ENCODE assay signal across 20 cellular contexts in the genomic region with DNA sequence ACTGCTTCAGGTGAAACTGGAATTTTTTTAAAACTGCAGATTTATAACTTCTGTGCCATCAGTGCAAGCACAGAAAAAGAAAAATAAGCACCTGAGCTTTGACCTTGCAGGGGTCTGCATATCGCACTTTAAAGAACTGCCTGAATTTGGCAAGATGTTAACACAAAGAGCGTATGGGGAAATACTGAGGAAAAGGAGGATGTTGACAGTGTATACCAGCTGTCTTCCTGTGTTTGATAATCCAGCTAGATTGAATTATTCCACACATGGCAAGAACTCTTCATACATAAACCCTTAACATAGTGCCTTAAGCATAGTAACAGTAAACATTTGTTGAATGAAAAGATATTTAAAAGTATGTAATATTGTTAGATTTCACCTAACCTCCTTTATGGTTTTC. TPM values are rescaled to one million over a fixed set of nuclear protein-coding genes. Genes with fewer than 3 reads are reported as not detected.
DNase-seq lines count a peak whose midpoint lies in the region; ATAC-seq and TF ChIP-seq lines count a peak whose summit lies in the region.
"Had no signal": no experiment of that assay in that cellular context is flagged by ENCODE, and none has a peak within 500 bp of the region (broad histone marks: within the 10 kb centered on the region; RNA-seq: fewer than 3 reads in every experiment).

No MANE protein-coding gene starts in this region.

- peaks cover 0 to 1% of the 10 kb centered on the region in 2 donors for H3K4me1 Mint-ChIP-seq in effector memory CD8-positive, alpha-beta T cell (ENCODE audit: low read depth in 2 of 2)
- no peaks in the 10 kb centered on the region for H3K4me1 Mint-ChIP-seq in memory B cell
- H3K4me1 Mint-ChIP-seq: GM23338 had no signal

- TF ChIP-seq CTCF in cardiac muscle cell (IDR thresholded peaks at IDR 0.05; ENCODE audit: low read depth, low read length) (no peak), left ventricle myocardium inferior (IDR thresholded peaks at IDR 0.05; ENCODE audit: borderline replicate concordance) (no peak)

- no peaks in the 10 kb centered on the region for H3K9me3 ChIP-seq in cardiac muscle cell (ENCODE audit: low read depth)
- H3K9me3 ChIP-seq in left ventricle myocardium inferior (replicated peaks): no peaks in the 10 kb centered on the region
- H3K9me3 ChIP-seq: BLaER1 had no signal

- ATAC-seq in effector memory CD8-positive, alpha-beta T cell (replicated peaks): no peak
- ATAC-seq in memory B cell (ENCODE audit: low read depth) (no peak), HG03378 (IDR thresholded peaks at IDR 0.05; ENCODE audit: unreplicated experiment) (no peak), left lobe of liver (no peak), SK-N-SH treated with all-trans-retinoic acid at 6 μM for 48 hours (no peak)
- ATAC-seq: GM23338, HCT116 had no signal

- no peaks in the 10 kb centered on the region for H3K9me3 Mint-ChIP-seq in effector memory CD8-positive, alpha-beta T cell
- no peaks in the 10 kb centered on the region for H3K9me3 Mint-ChIP-seq in memory B cell
- H3K9me3 Mint-ChIP-seq: CD14-positive monocyte; CD4-positive, alpha-beta memory T cell; GM23338; HFFc6 had no signal

- no peak for DNase-seq in cardiac muscle cell (ENCODE audit: low read depth in 1 of 2, low spot score in 1 of 2)
- no peak for DNase-seq in left ventricle myocardium inferior
- no peak for DNase-seq in effector memory CD8-positive, alpha-beta T cell
- DNase-seq in memory B cell (ENCODE audit: low spot score in 2 of 2): no peak
- no peak for DNase-seq in activated CD4-positive, alpha-beta T cell treated with anti-CD3 and anti-CD28 coated beads, Interleukin-2, amount 50 U/mL, for 4 hours
- no peak for DNase-seq in left lobe of liver (ENCODE audit: low spot score)
- DNase-seq: CD4-positive, alpha-beta memory T cell; DMS53; DND-41; EL; H7; HFFc6 had no signal

- H3K27me3 Mint-ChIP-seq in effector memory CD8-positive, alpha-beta T cell: no peaks in the 10 kb centered on the region
- H3K27me3 Mint-ChIP-seq in memory B cell: no peaks in the 10 kb centered on the region
- H3K27me3 Mint-ChIP-seq: CD4-positive, alpha-beta memory T cell had no signal

- peaks cover 75% of the 10 kb centered on the region for H3K36me3 Mint-ChIP-seq in effector memory CD8-positive, alpha-beta T cell (ENCODE audit: insufficient read depth)
- H3K36me3 Mint-ChIP-seq in memory B cell: peaks cover 17% of the 10 kb centered on the region

- H3K27ac ChIP-seq in cardiac muscle cell (peak overlapping the region; percentile 0), left ventricle myocardium inferior (replicated peaks) (no peak overlapping the region)
- H3K27ac ChIP-seq: 22Rv1, BLaER1 had no signal

- intact Hi-C loops in left ventricle myocardium inferior (cut with micrococcal nuclease): loop anchor here (10.0 kb wide), 1 partner anchor 307 kb away; no protein-coding TSS in a partner anchor

- H3K4me3 ChIP-seq in cardiac muscle cell (no peak overlapping the region), left ventricle myocardium inferior (no peak overlapping the region)
- H3K4me3 ChIP-seq: BLaER1, GM23338 had no signal

- peak overlapping the region; percentile 32 to 49 for H3K27ac Mint-ChIP-seq in effector memory CD8-positive, alpha-beta T cell
- H3K27ac Mint-ChIP-seq in memory B cell: peak overlapping the region; percentile 36
- H3K27ac Mint-ChIP-seq: GM23338 had no signal

- H3K27me3 ChIP-seq in cardiac muscle cell (no peaks in the 10 kb centered on the region), left ventricle myocardium inferior (ENCODE audit: low read depth) (no peaks in the 10 kb centered on the region)
- H3K27me3 ChIP-seq: BLaER1 had no signal

- H3K4me1 ChIP-seq in cardiac muscle cell (ENCODE audit: low read depth): no peaks in the 10 kb centered on the region
- no peaks in the 10 kb centered on the region for H3K4me1 ChIP-seq in left ventricle myocardium inferior
- H3K4me1 ChIP-seq: BLaER1 had no signal

- H3K4me3 Mint-ChIP-seq in effector memory CD8-positive, alpha-beta T cell: no peak overlapping the region
- no peak overlapping the region for H3K4me3 Mint-ChIP-seq in memory B cell
- H3K4me3 Mint-ChIP-seq: CD14-positive monocyte; CD4-positive, alpha-beta memory T cell; GM23338; HFFc6 had no signal

- H3K36me3 ChIP-seq in cardiac muscle cell (peaks cover 49% of the 10 kb centered on the region), left ventricle myocardium inferior (peaks cover 97% of the 10 kb centered on the region)

TF ChIP-seq in SK-N-SH treated with all-trans-retinoic acid at 6 μM for 48 hours, 23 proteins besides CTCF, POLR2A, EP300 and RAD21:
- TF ChIP-seq ZFP30 (CRISPR knock-in tag; IDR thresholded peaks at IDR 0.05) (no peak), OSR1 (CRISPR knock-in tag; IDR thresholded peaks at IDR 0.05) (no peak), ESRRG (CRISPR knock-in tag; IDR thresholded peaks at IDR 0.05) (no peak), ZNF565 (CRISPR knock-in tag; conservative IDR thresholded peaks at IDR 0.05; ENCODE audit: low read depth) (no peak)
- TF ChIP-seq, protein P1, sequence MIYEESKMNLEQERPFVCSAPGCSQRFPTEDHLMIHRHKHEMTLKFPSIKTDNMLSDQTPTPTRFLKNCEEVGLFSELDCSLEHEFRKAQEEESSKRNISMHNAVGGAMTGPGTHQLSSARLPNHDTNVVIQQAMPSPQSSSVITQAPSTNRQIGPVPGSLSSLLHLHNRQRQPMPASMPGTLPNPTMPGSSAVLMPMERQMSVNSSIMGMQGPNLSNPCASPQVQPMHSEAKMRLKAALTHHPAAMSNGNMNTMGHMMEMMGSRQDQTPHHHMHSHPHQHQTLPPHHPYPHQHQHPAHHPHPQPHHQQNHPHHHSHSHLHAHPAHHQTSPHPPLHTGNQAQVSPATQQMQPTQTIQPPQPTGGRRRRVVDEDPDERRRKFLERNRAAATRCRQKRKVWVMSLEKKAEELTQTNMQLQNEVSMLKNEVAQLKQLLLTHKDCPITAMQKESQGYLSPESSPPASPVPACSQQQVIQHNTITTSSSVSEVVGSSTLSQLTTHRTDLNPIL (CRISPR knock-in tag; IDR thresholded peaks at IDR 0.05; ENCODE audit: low read depth): no peak

RNA-seq across cellular contexts. Expression of a gene that starts 30.0 kb away (rescaled TPM):
- total RNA-seq in cardiac muscle cell: 21.6 and 40.7 TPM in 2 replicates
- polyA plus RNA-seq in cardiac muscle cell: 81.5 and 122 TPM in 2 replicates
- 20.9 TPM for total RNA-seq in left ventricle myocardium inferior
- total RNA-seq in left lobe of liver: 8.5 TPM

RNA-seq across cellular contexts. Expression of a gene that starts 46.7 kb away (rescaled TPM):
- total RNA-seq in cardiac muscle cell: 23.0 and 28.5 TPM in 2 replicates
- polyA plus RNA-seq in cardiac muscle cell: 12.7 and 19.2 TPM in 2 replicates
- 101 TPM for total RNA-seq in left ventricle myocardium inferior
- total RNA-seq in left lobe of liver: 0.33 TPM
- total RNA-seq: CD4-positive, alpha-beta memory T cell; HFFc6; HT-29 had no signal
- polyA plus RNA-seq: CD14-positive monocyte had no signal

Comparison
In these comparisons a context has a peak if more than half of its experiments do, and no peak if none do; other contexts are left out.
1. RNA of a gene that starts 46.7 kb away (total RNA-seq): 101 TPM in left ventricle myocardium inferior (single experiment) and 23.0 to 28.5 TPM in cardiac muscle cell; 0.33 TPM in left lobe of liver (single experiment); every median in the first group is over 10 times any median in the second.